Comparison of ENCODE assay signal across 12 cellular contexts in genomic region chr5:55577353-55578060, GRCh38. TPM values are rescaled to one million over a fixed set of nuclear protein-coding genes. Genes with fewer than 3 reads are reported as not detected.
A peak's percentile ranks its signal among the peaks of the same experiment; 100 is the strongest.
DNase-seq lines count a peak whose midpoint lies in the region; ATAC-seq, FAIRE-seq and TF ChIP-seq lines count a peak whose summit lies in the region.
"Had no signal": no experiment of that assay in that cellular context is flagged by ENCODE, and none has a peak within 500 bp of the region (broad histone marks: within the 10 kb centered on the region; RNA-seq: fewer than 3 reads in every experiment).

No MANE protein-coding gene starts in this region.

- H3K36me3 ChIP-seq in esophagus muscularis mucosa (no peaks in the 10 kb centered on the region), mesendoderm (ENCODE audit: control insufficient read depth, insufficient read depth, low read length) (no peaks in the 10 kb centered on the region), urinary bladder (ENCODE audit: insufficient read depth) (no peaks in the 10 kb centered on the region)

- no peak overlapping the region for H3K18ac ChIP-seq in mesendoderm (ENCODE audit: low read length)

- H3K4me1 ChIP-seq in esophagus muscularis mucosa (peaks cover 33 to 41% (median 36%) of the 10 kb centered on the region in 4 donors), mesendoderm (ENCODE audit: control insufficient read depth, low read depth, low read length) (no peaks in the 10 kb centered on the region), urinary bladder (ENCODE audit: insufficient read depth) (no peaks in the 10 kb centered on the region)

- peak; percentile 43 for DNase-seq in NCI-H146 (lab: John Stamatoyannopoulos, UW)
- DNase-seq in NCI-H146 treated with DMSO at 0.1 percent for 48 hours (lab: John Stamatoyannopoulos, UW; ENCODE audit: unreplicated experiment) = no peak
- DNase-seq in esophagus muscularis mucosa (ENCODE audit: extremely low spot score) = no peak
- no peak for DNase-seq in mesendoderm
- no peak for DNase-seq in NCI-H2227 treated with DMSO at 0.1 percent for 48 hours (lab: John Stamatoyannopoulos, UW)
- no peak for DNase-seq in D721Med (ENCODE audit: insufficient read length, low spot score)
- DNase-seq: NCI-H1930, retina had no signal

- H3K56ac ChIP-seq in mesendoderm (ENCODE audit: low read length) = peak overlapping the region; percentile 11

- H2BK120ac ChIP-seq in mesendoderm (ENCODE audit: low read depth, low read length) = no peak overlapping the region

- no peak overlapping the region for H3K23ac ChIP-seq in mesendoderm (ENCODE audit: low read length)

- TF ChIP-seq POLR2A in esophagus muscularis mucosa (IDR thresholded peaks at IDR 0.05; ENCODE audit: low read depth) = no peak

- H2BK15ac ChIP-seq in mesendoderm (replicated peaks; ENCODE audit: low read depth) = peak overlapping the region; percentile 1

- H2BK5ac ChIP-seq in mesendoderm (ENCODE audit: low read length) = peak overlapping the region; percentile 5

- peak overlapping the region; percentile 48 for H3K4ac ChIP-seq in mesendoderm (ENCODE audit: low read depth, low read length)

- no peaks in the 10 kb centered on the region for H3K79me2 ChIP-seq in mesendoderm (ENCODE audit: control insufficient read depth, insufficient read depth, low read length)

- H3K79me1 ChIP-seq in mesendoderm (ENCODE audit: low read length) = no peaks in the 10 kb centered on the region

- no peaks in the 10 kb centered on the region for H3K9me3 ChIP-seq in esophagus muscularis mucosa

- no peak overlapping the region for H3K4me2 ChIP-seq in mesendoderm (ENCODE audit: low read length)

- no peak for FAIRE-seq in D721Med (lab: Jason Lieb, UNC)
- FAIRE-seq: A204.1 had no signal

- 23% methylated on average over 6 of the region's 6 CpGs for WGBS in esophagus muscularis mucosa
- WGBS in mesendoderm (ENCODE audit: extremely low coverage, insufficient coverage, low lambda C conversion rate) = no CpG with 5 or more reads among the region's 6 CpGs
- 31% methylated on average over 6 of the region's 6 CpGs for WGBS in urinary bladder

- H4K8ac ChIP-seq in mesendoderm (ENCODE audit: low read depth, low read length) = no peak overlapping the region

- no peak for ATAC-seq in HG03280 (IDR thresholded peaks at IDR 0.05; ENCODE audit: unreplicated experiment)
- ATAC-seq: stimulated activated memory B cell treated with anti-CD40 and anti-IgM and Interleukin-4, amounts not matched to agents 10 μg/mL and 1 μg/mL and 100 μg/mL, for 72 hours had no signal

- no peak for TF ChIP-seq CTCF in esophagus muscularis mucosa (IDR thresholded peaks at IDR 0.05)
- no peak for TF ChIP-seq CTCF in D721Med (IDR thresholded peaks at IDR 0.05; ENCODE audit: insufficient read depth, missing control alignments)

- H4K5ac ChIP-seq in mesendoderm (ENCODE audit: low read length) = no peak overlapping the region

- no peak for TF ChIP-seq EP300 in esophagus muscularis mucosa (IDR thresholded peaks at IDR 0.05)

- H3K4me3 ChIP-seq in esophagus muscularis mucosa (no peak overlapping the region), mesendoderm (ENCODE audit: low read length) (no peak overlapping the region), urinary bladder (ENCODE audit: low read depth, low read length) (no peak overlapping the region)

- intact Hi-C loops in esophagus muscularis mucosa (cut with DNase I) = no loop called here

- H3K9ac ChIP-seq in mesendoderm (ENCODE audit: low read length) = no peak overlapping the region

- H3K27ac ChIP-seq in esophagus muscularis mucosa (replicated peaks in 1 of 4) (peak overlapping the region; percentile 40 to 71 (median 56)), mesendoderm (ENCODE audit: low read depth, low read length) (no peak overlapping the region), urinary bladder (ENCODE audit: low read depth) (peak overlapping the region; percentile 71)

- no peaks in the 10 kb centered on the region for H3K27me3 ChIP-seq in esophagus muscularis mucosa
- no peaks in the 10 kb centered on the region for H3K27me3 ChIP-seq in mesendoderm (ENCODE audit: insufficient read depth, low read length, poor library complexity)

- no peak overlapping the region for H2AK5ac ChIP-seq in mesendoderm (ENCODE audit: low read length)

RNA-seq across cellular contexts. Expression of gene PLPP1, which starts 42.7 kb away (rescaled TPM):
- 100 to 1,000 TPM; 186 to 306 (median 241) TPM for total RNA-seq in esophagus muscularis mucosa
- polyA plus RNA-seq in mesendoderm (2013, experiment 1 of 2) = 14.6 TPM
- 14.9 TPM for polyA plus RNA-seq in mesendoderm (2013, experiment 2 of 2)
- 146 TPM for total RNA-seq in urinary bladder
- polyA plus RNA-seq in urinary bladder = 275 TPM
